In the genomic region with DNA sequence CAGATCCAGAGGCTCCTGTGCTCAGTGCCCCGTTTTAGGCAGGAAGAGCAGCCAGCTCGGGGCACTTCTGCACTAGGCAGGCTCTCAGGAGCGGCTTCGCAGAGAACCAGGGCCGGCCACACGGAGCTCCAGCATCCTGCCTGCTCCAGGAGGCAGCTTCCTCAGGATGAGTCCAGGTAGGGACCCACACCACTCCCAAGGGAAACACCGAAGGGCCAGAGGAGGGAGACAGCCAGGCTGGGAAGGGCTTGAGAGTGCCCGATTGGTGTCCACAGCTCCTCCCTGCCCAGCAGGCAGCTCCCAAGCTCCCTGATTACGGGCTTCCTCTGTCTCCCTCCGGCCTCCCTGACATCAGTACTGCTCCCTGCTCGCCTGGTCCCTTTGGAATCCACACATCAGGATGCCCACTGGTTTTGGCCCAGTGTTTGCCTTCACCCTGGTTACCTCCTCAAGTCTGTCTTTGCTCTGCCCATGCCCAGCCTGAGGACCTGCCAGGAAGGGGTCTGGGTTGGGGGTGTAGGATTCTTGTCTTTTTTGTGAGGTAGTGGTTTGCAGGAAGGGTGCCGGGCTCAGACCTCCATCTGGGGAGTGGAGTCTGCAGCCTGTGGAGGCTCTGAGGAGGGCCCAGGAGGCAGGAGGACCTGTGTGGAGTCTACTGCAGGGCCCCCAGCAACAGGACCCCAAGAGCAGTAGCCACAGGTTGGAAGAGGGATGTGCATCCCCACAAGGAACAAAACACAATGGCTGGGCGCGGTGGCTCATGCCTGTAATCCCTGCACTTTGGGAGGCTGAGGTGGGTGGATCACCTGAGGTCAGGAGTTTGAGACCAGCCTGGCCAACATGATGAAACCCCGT, we compare ENCODE assay signal across 1 cellular context.
TF ChIP-seq lines count a peak whose summit lies in the region.

No MANE protein-coding gene starts in this region.

TF ChIP-seq in H1, 55 proteins besides CTCF, POLR2A, EP300 and RAD21:
- TF ChIP-seq HDAC6 (IDR thresholded peaks at IDR 0.05; ENCODE audit: low read depth, low read length) (no peak), RXRA (IDR thresholded peaks at IDR 0.05; ENCODE audit: insufficient read depth, low read depth, low read length) (no peak), SIX5 (IDR thresholded peaks at IDR 0.05; ENCODE audit: low read depth, low read length) (no peak), EGR1 (IDR thresholded peaks at IDR 0.05; ENCODE audit: borderline replicate concordance, low read depth, low read length) (no peak), BCL11A (IDR thresholded peaks at IDR 0.05; ENCODE audit: low read depth in 2 of 2, low read length in 2 of 2) (no peak)
TF ChIP-seq in H1: peak in this region for 0.
